Comparison of ENCODE assay signal across 19 cellular contexts in genomic region chr3:114221881-114222264, GRCh38. TPM values are rescaled to one million over a fixed set of nuclear protein-coding genes. Genes with fewer than 3 reads are reported as not detected.
DNase-seq lines count a peak whose midpoint lies in the region; ATAC-seq and FAIRE-seq lines count a peak whose summit lies in the region.
"Had no signal": no experiment of that assay in that cellular context is flagged by ENCODE, and none has a peak within 500 bp of the region (broad histone marks: within the 10 kb centered on the region; RNA-seq: fewer than 3 reads in every experiment).

No MANE protein-coding gene starts in this region.

- peaks cover 38% of the 10 kb centered on the region for H3K4me1 Mint-ChIP-seq in activated T-cell treated with anti-CD3 and anti-CD28 coated beads, Interleukin-2, amount 50 U/mL, for 72 hours (ENCODE audit: low read depth)
- peaks cover 79% of the 10 kb centered on the region for H3K4me1 Mint-ChIP-seq in activated CD4-positive, alpha-beta memory T cell treated with anti-CD3 and anti-CD28 coated beads for 36 hours (ENCODE audit: low read depth)
- peaks cover 70 to 71% of the 10 kb centered on the region in 2 donors for H3K4me1 Mint-ChIP-seq in effector memory CD8-positive, alpha-beta T cell (ENCODE audit: low read depth in 2 of 2)
- peaks cover 43 to 55% of the 10 kb centered on the region in 2 donors for H3K4me1 Mint-ChIP-seq in stimulated activated naive B cell treated with anti-CD40 and anti-IgM and Interleukin-4, amounts not matched to agents 10 μg/mL and 1 μg/mL and 100 μg/mL, for 72 hours
- H3K4me1 Mint-ChIP-seq: mesothelial cell of epicardium had no signal

- ATAC-seq in activated T-cell treated with anti-CD3 and anti-CD28 coated beads, Interleukin-2, amount 50 U/mL, for 72 hours (replicated peaks in 1 of 2), result peak; percentile 42 to 43
- ATAC-seq in effector memory CD8-positive, alpha-beta T cell (replicated peaks), result peak; percentile 7
- no peak for ATAC-seq in stimulated activated naive B cell treated with anti-CD40 and anti-IgM and Interleukin-4, amounts not matched to agents 10 μg/mL and 1 μg/mL and 100 μg/mL, for 72 hours (replicated peaks)
- ATAC-seq in HG02938 (IDR thresholded peaks at IDR 0.05; ENCODE audit: unreplicated experiment), result no peak

- peak overlapping the region; percentile 48 to 74 for H3K4me3 Mint-ChIP-seq in activated T-cell treated with anti-CD3 and anti-CD28 coated beads, Interleukin-2, amount 50 U/mL, for 72 hours
- peak overlapping the region; percentile 41 for H3K4me3 Mint-ChIP-seq in activated CD4-positive, alpha-beta memory T cell treated with anti-CD3 and anti-CD28 coated beads for 36 hours
- peak overlapping the region; percentile 58 to 69 for H3K4me3 Mint-ChIP-seq in effector memory CD8-positive, alpha-beta T cell
- H3K4me3 Mint-ChIP-seq in stimulated activated naive B cell treated with anti-CD40 and anti-IgM and Interleukin-4, amounts not matched to agents 10 μg/mL and 1 μg/mL and 100 μg/mL, for 72 hours, result no peak overlapping the region
- H3K4me3 Mint-ChIP-seq: mesothelial cell of epicardium had no signal

- no peak for FAIRE-seq in GM19239 (lab: Jason Lieb, UNC)

- peak overlapping the region; percentile 92 for H3K27ac Mint-ChIP-seq in activated T-cell treated with anti-CD3 and anti-CD28 coated beads, Interleukin-2, amount 50 U/mL, for 72 hours
- H3K27ac Mint-ChIP-seq in activated CD4-positive, alpha-beta memory T cell treated with anti-CD3 and anti-CD28 coated beads for 36 hours, result peak overlapping the region; percentile 92
- peak overlapping the region in 1 of 2 donors; percentile 80 for H3K27ac Mint-ChIP-seq in effector memory CD8-positive, alpha-beta T cell
- H3K27ac Mint-ChIP-seq in stimulated activated naive B cell treated with anti-CD40 and anti-IgM and Interleukin-4, amounts not matched to agents 10 μg/mL and 1 μg/mL and 100 μg/mL, for 72 hours, result peak overlapping the region; percentile 60
- H3K27ac Mint-ChIP-seq: mesothelial cell of epicardium had no signal

- no peak for DNase-seq in activated T-cell treated with anti-CD3 and anti-CD28 coated beads, Interleukin-2, amount 50 U/mL, for 72 hours
- DNase-seq in activated T-cell treated with anti-CD3 and anti-CD28 coated beads for 4 hours (no peak), GM19239 (ENCODE audit: insufficient read length, low spot score) (no peak), C1 segment of cervical spinal cord (lab: John Stamatoyannopoulos, UW) (no peak)
- DNase-seq in activated CD4-positive, alpha-beta memory T cell treated with anti-CD3 and anti-CD28 coated beads for 36 hours, result peak; percentile 46
- no peak for DNase-seq in effector memory CD8-positive, alpha-beta T cell
- no peak for DNase-seq in stimulated activated naive B cell treated with anti-CD40 and anti-IgM and Interleukin-4, amounts not matched to agents 10 μg/mL and 1 μg/mL and 100 μg/mL, for 72 hours
- DNase-seq: ACHN, DMS79 treated with DMSO at 0.1 percent for 48 hours, dorsolateral prefrontal cortex, NCI-H1694, PC-9 had no signal

- POLR2A ChIA-PET in activated CD4-positive, alpha-beta memory T cell treated with anti-CD3 and anti-CD28 coated beads for 36 hours (lab: Charles Lee), result interaction anchor here (1.0 to 4.9 kb wide), 11 partner anchors 8 to 475 kb away, joined by 3 to 99 read pairs (median 7); partner anchors contain the start of genes ATP6V1A and TIGIT

- peaks cover 7 to 10% of the 10 kb centered on the region in 2 donors for H3K9me3 Mint-ChIP-seq in activated T-cell treated with anti-CD3 and anti-CD28 coated beads, Interleukin-2, amount 50 U/mL, for 72 hours
- H3K9me3 Mint-ChIP-seq in activated CD4-positive, alpha-beta memory T cell treated with anti-CD3 and anti-CD28 coated beads for 36 hours, result peaks cover 19% of the 10 kb centered on the region
- H3K9me3 Mint-ChIP-seq in effector memory CD8-positive, alpha-beta T cell, result peaks cover 2 to 7% of the 10 kb centered on the region in 2 donors
- H3K9me3 Mint-ChIP-seq in stimulated activated naive B cell treated with anti-CD40 and anti-IgM and Interleukin-4, amounts not matched to agents 10 μg/mL and 1 μg/mL and 100 μg/mL, for 72 hours, result peaks cover 10 to 12% of the 10 kb centered on the region in 2 donors

- intact Hi-C loops in activated CD4-positive, alpha-beta memory T cell treated with anti-CD3 and anti-CD28 coated beads for 36 hours (cut with micrococcal nuclease), result loop anchor here (1.0 kb wide), 2 partner anchors 69 to 110 kb away; no protein-coding TSS in a partner anchor

- CTCF ChIA-PET in activated CD4-positive, alpha-beta memory T cell treated with anti-CD3 and anti-CD28 coated beads for 36 hours (lab: Charles Lee), result interaction anchor here (0.6 to 5.3 kb wide), 10 partner anchors 8 to 433 kb away, joined by 3 to 38 read pairs (median 5); no protein-coding TSS in a partner anchor

- no peaks in the 10 kb centered on the region for H3K27me3 Mint-ChIP-seq in activated T-cell treated with anti-CD3 and anti-CD28 coated beads, Interleukin-2, amount 50 U/mL, for 72 hours (ENCODE audit: low read depth)
- no peaks in the 10 kb centered on the region for H3K27me3 Mint-ChIP-seq in activated CD4-positive, alpha-beta memory T cell treated with anti-CD3 and anti-CD28 coated beads for 36 hours
- no peaks in the 10 kb centered on the region for H3K27me3 Mint-ChIP-seq in effector memory CD8-positive, alpha-beta T cell
- no peaks in the 10 kb centered on the region for H3K27me3 Mint-ChIP-seq in stimulated activated naive B cell treated with anti-CD40 and anti-IgM and Interleukin-4, amounts not matched to agents 10 μg/mL and 1 μg/mL and 100 μg/mL, for 72 hours

- peaks cover 23 to 36% of the 10 kb centered on the region in 2 donors for H3K36me3 Mint-ChIP-seq in activated T-cell treated with anti-CD3 and anti-CD28 coated beads, Interleukin-2, amount 50 U/mL, for 72 hours (ENCODE audit: insufficient read depth in 2 of 2)
- peaks cover 38% of the 10 kb centered on the region for H3K36me3 Mint-ChIP-seq in activated CD4-positive, alpha-beta memory T cell treated with anti-CD3 and anti-CD28 coated beads for 36 hours
- H3K36me3 Mint-ChIP-seq in effector memory CD8-positive, alpha-beta T cell (ENCODE audit: insufficient read depth), result peaks cover 6% of the 10 kb centered on the region
- peaks cover 20 to 26% of the 10 kb centered on the region in 2 donors for H3K36me3 Mint-ChIP-seq in stimulated activated naive B cell treated with anti-CD40 and anti-IgM and Interleukin-4, amounts not matched to agents 10 μg/mL and 1 μg/mL and 100 μg/mL, for 72 hours
- H3K36me3 Mint-ChIP-seq: mesothelial cell of epicardium had no signal

RNA-seq across cellular contexts. Expression of gene ZNF80, which starts 15.5 kb away (rescaled TPM):
- 1 to 10 TPM in 1 of 2 donors, under 1 TPM in 1; 0.53 to 1.4 TPM for total RNA-seq in activated T-cell treated with anti-CD3 and anti-CD28 coated beads, Interleukin-2, amount 50 U/mL, for 72 hours
- under 1 TPM; 0.31 to 0.33 TPM for total RNA-seq in activated CD4-positive, alpha-beta memory T cell treated with anti-CD3 and anti-CD28 coated beads for 36 hours
- total RNA-seq: esophagus muscularis mucosa, left cardiac atrium, mesothelial cell of epicardium, PC-9, SJSA1, suprapubic skin had no signal

RNA-seq across cellular contexts. Expression of gene DRD3, which starts 43.0 kb away (rescaled TPM):
- total RNA-seq in activated T-cell treated with anti-CD3 and anti-CD28 coated beads, Interleukin-2, amount 50 U/mL, for 72 hours, result not detected
- total RNA-seq in activated CD4-positive, alpha-beta memory T cell treated with anti-CD3 and anti-CD28 coated beads for 36 hours, result not detected
- total RNA-seq: esophagus muscularis mucosa, left cardiac atrium, mesothelial cell of epicardium, PC-9, SJSA1, suprapubic skin, vagina had no signal

Comparison
In these comparisons a context has a peak if more than half of its experiments do, and no peak if none do; other contexts are left out.
1. ATAC-seq: peak in activated T-cell treated with anti-CD3 and anti-CD28 coated beads, Interleukin-2, amount 50 U/mL, for 72 hours (2 of 2) and effector memory CD8-positive, alpha-beta T cell (single experiment); none in stimulated activated naive B cell treated with anti-CD40 and anti-IgM and Interleukin-4, amounts not matched to agents 10 μg/mL and 1 μg/mL and 100 μg/mL, for 72 hours (0 of 2) and HG02938 (single experiment).
2. H3K4me3 Mint-ChIP-seq: peak in activated T-cell treated with anti-CD3 and anti-CD28 coated beads, Interleukin-2, amount 50 U/mL, for 72 hours (2 of 2), activated CD4-positive, alpha-beta memory T cell treated with anti-CD3 and anti-CD28 coated beads for 36 hours (single experiment) and effector memory CD8-positive, alpha-beta T cell (2 of 2); none in stimulated activated naive B cell treated with anti-CD40 and anti-IgM and Interleukin-4, amounts not matched to agents 10 μg/mL and 1 μg/mL and 100 μg/mL, for 72 hours (0 of 2).